In genomic region chr1:28836421-28836956, GRCh38 we compare ENCODE assay signal across 28 cellular contexts. TPM values are rescaled to one million over a fixed set of nuclear protein-coding genes. Genes with fewer than 3 reads are reported as not detected.
"Had no signal": no experiment of that assay in that cellular context is flagged by ENCODE, and none has a peak within 500 bp of the region (broad histone marks: within the 10 kb centered on the region; RNA-seq: fewer than 3 reads in every experiment).

No MANE protein-coding gene starts in this region.

- H3K4me3 ChIP-seq: stomach, suprapubic skin, testis, thoracic aorta, thyroid gland, tibial artery, tibial nerve, transverse colon, upper lobe of left lung, upper lobe of right lung, uterus, vagina had no signal

- ATAC-seq: stimulated activated effector memory CD8-positive, alpha-beta T cell treated with anti-CD3 and anti-CD28 coated beads, Interleukin-12 subunit alpha, Interleukin-12 subunit beta, amount 100 ng/mL, for 72 hours; stimulated activated memory B cell treated with anti-CD40 and anti-IgM and Interleukin-4, amounts not matched to agents 10 μg/mL and 1 μg/mL and 100 μg/mL, for 72 hours; stimulated activated naive B cell treated with anti-CD40 and anti-IgM and Interleukin-4, amounts not matched to agents 10 μg/mL and 1 μg/mL and 100 μg/mL, for 72 hours; stimulated activated naive CD8-positive, alpha-beta T cell treated with anti-CD3 and anti-CD28 coated beads, Interleukin-15, amount 100 ng/mL, for 72 hours; stimulated activated naive CD8-positive, alpha-beta T cell treated with anti-CD3 and anti-CD28 coated beads, Interleukin-15, Interleukin-2, amounts not matched to agents 100 U/mL and 50 U/mL, for 24 hours; upper lobe of right lung had no signal

- H3K9me3 ChIP-seq: stomach, suprapubic skin, testis, thoracic aorta, thyroid gland, tibial artery, tibial nerve, transverse colon, upper lobe of left lung, upper lobe of right lung, uterus, vagina had no signal

- H3K27ac ChIP-seq: stomach, suprapubic skin, testis, thoracic aorta, thyroid gland, tibial artery, tibial nerve, transverse colon, upper lobe of left lung, upper lobe of right lung, uterus, vagina had no signal

- H3K36me3 ChIP-seq: stomach, suprapubic skin, thoracic aorta, thyroid gland, tibial artery, tibial nerve, transverse colon, upper lobe of left lung, upper lobe of right lung, uterus, vagina had no signal

- H3K27me3 ChIP-seq: testis, thyroid gland, tibial nerve, transverse colon, upper lobe of left lung, uterus, vagina had no signal

- DNase-seq: stimulated activated CD4-positive, alpha-beta T cell treated with anti-CD3 and anti-CD28 coated beads, Interleukin-2, amount 100 ng/mL, for 48 hours; stimulated activated CD4-positive, alpha-beta T cell treated with anti-CD3 and anti-CD28 coated beads, Interleukin-4, amount 100 ng/mL, for 1 hour; stimulated activated CD4-positive, alpha-beta T cell treated with anti-CD3 and anti-CD28 coated beads, Interleukin-4, amount 100 ng/mL, for 24 hours; stimulated activated CD4-positive, alpha-beta T cell treated with anti-CD3 and anti-CD28 coated beads, Interleukin-4, amount 100 ng/mL, for 4 hours; stimulated activated CD8-positive, alpha-beta memory T cell treated with anti-CD3 and anti-CD28 coated beads, Interleukin-4, amount 100 ng/mL, for 48 hours; stimulated activated naive B cell treated with anti-CD40 and anti-IgM and Interleukin-4, amounts not matched to agents 10 μg/mL and 1 μg/mL and 100 μg/mL, for 72 hours; stimulated activated naive CD4-positive, alpha-beta T cell; stimulated activated naive CD4-positive, alpha-beta T cell treated with Interleukin-2 at 50 U/mL for 16 hours; stimulated activated naive CD8-positive, alpha-beta T cell treated with anti-CD3 and anti-CD28 coated beads, Interleukin-15, amount 100 ng/mL, for 72 hours; stimulated activated naive CD8-positive, alpha-beta T cell treated with anti-CD3 and anti-CD28 coated beads, Interleukin-15, Interleukin-2, amounts not matched to agents 100 U/mL and 50 U/mL, for 24 hours; stomach; substantia nigra; testis; thyroid gland; tibial artery; transverse colon; trophoblast cell; upper lobe of left lung; upper lobe of right lung; uterus had no signal

- H3K4me1 ChIP-seq: stomach, suprapubic skin, testis, thyroid gland, tibial artery, tibial nerve, transverse colon, upper lobe of left lung, upper lobe of right lung, uterus, vagina had no signal

RNA-seq across cellular contexts. Expression of gene OPRD1, which starts 24.5 kb away (rescaled TPM):
- total RNA-seq: subcutaneous adipose tissue, suprapubic skin, thoracic aorta, tibial nerve, upper lobe of left lung, upper lobe of right lung, ureter had no signal
